In the genomic region with DNA sequence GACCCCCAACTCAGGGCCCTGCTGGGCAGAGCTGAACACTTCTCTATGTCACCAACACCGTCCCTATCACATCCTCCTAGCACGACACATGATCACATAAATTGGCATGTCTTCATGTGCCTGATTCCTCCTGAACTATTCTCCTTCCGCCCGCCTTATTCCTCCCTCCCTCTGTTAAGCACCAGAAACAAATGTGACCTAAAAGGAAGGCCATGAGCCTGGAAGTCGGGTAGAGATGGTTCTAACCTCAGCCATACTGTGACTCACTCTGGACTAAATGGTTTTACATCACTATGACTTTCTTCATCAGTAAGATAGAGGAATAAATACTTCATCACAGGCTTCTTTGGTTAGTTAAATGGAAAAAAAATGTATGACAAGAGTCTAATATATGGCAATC, we compare ENCODE assay signal across 15 cellular contexts.
"Had no signal": no experiment of that assay in that cellular context is flagged by ENCODE, and none has a peak within 500 bp of the region (broad histone marks: within the 10 kb centered on the region; RNA-seq: fewer than 3 reads in every experiment).

No MANE protein-coding gene starts in this region.

- DNase-seq: activated CD4-positive, alpha-beta memory T cell treated with anti-CD3 and anti-CD28 coated beads for 36 hours; activated CD4-positive, alpha-beta T cell treated with anti-CD3 and anti-CD28 coated beads for 36 hours; activated naive CD4-positive, alpha-beta T cell treated with anti-CD3 and anti-CD28 coated beads, Interleukin-2, amount 10 ng/mL, durations not matched to agents 7 days and 5 days; activated T-cell treated with anti-CD3 and anti-CD28 coated beads, Interleukin-2, amount 50 U/mL, for 24 hours; esophagus squamous epithelium; foreskin melanocyte; left colon; stimulated activated CD4-positive, alpha-beta T cell treated with anti-CD3 and anti-CD28 coated beads, Interleukin-15, amount 100 ng/mL, for 24 hours; stimulated activated CD4-positive, alpha-beta T cell treated with anti-CD3 and anti-CD28 coated beads, Interleukin-4, amount 100 ng/mL, for 1 hour; stimulated activated naive CD4-positive, alpha-beta T cell treated with Interleukin-2 at 50 U/mL for 16 hours; upper lobe of left lung had no signal

- H3K27ac Mint-ChIP-seq: activated CD4-positive, alpha-beta memory T cell treated with anti-CD3 and anti-CD28 coated beads for 36 hours; activated CD4-positive, alpha-beta T cell treated with anti-CD3 and anti-CD28 coated beads for 36 hours; activated naive CD4-positive, alpha-beta T cell treated with anti-CD3 and anti-CD28 coated beads, Interleukin-2, amount 10 ng/mL, durations not matched to agents 7 days and 5 days; activated T-cell treated with anti-CD3 and anti-CD28 coated beads, Interleukin-2, amount 50 U/mL, for 24 hours had no signal

- H3K4me3 Mint-ChIP-seq: activated CD4-positive, alpha-beta memory T cell treated with anti-CD3 and anti-CD28 coated beads for 36 hours; activated CD4-positive, alpha-beta T cell treated with anti-CD3 and anti-CD28 coated beads for 36 hours; activated naive CD4-positive, alpha-beta T cell treated with anti-CD3 and anti-CD28 coated beads, Interleukin-2, amount 10 ng/mL, durations not matched to agents 7 days and 5 days; activated T-cell treated with anti-CD3 and anti-CD28 coated beads, Interleukin-2, amount 50 U/mL, for 24 hours had no signal

- H3K36me3 Mint-ChIP-seq: activated CD4-positive, alpha-beta memory T cell treated with anti-CD3 and anti-CD28 coated beads for 36 hours; activated naive CD4-positive, alpha-beta T cell treated with anti-CD3 and anti-CD28 coated beads, Interleukin-2, amount 10 ng/mL, durations not matched to agents 7 days and 5 days had no signal

- H3K27me3 ChIP-seq: esophagus squamous epithelium, upper lobe of left lung had no signal

- H3K4me3 ChIP-seq: cardiac muscle cell, esophagus squamous epithelium, skin epidermis, upper lobe of left lung had no signal

- H3K9me3 ChIP-seq: esophagus squamous epithelium, upper lobe of left lung had no signal

- H3K4me1 ChIP-seq: esophagus squamous epithelium, upper lobe of left lung had no signal

- ATAC-seq: activated CD4-positive, alpha-beta T cell treated with anti-CD3 and anti-CD28 coated beads for 36 hours; left colon had no signal

- H3K36me3 ChIP-seq: cardiac muscle cell, esophagus squamous epithelium, upper lobe of left lung had no signal

- FAIRE-seq: colon had no signal

- H3K4me1 Mint-ChIP-seq: activated CD4-positive, alpha-beta T cell treated with anti-CD3 and anti-CD28 coated beads for 36 hours; activated naive CD4-positive, alpha-beta T cell treated with anti-CD3 and anti-CD28 coated beads, Interleukin-2, amount 10 ng/mL, durations not matched to agents 7 days and 5 days had no signal

- H3K9me3 Mint-ChIP-seq: activated CD4-positive, alpha-beta memory T cell treated with anti-CD3 and anti-CD28 coated beads for 36 hours; activated naive CD4-positive, alpha-beta T cell treated with anti-CD3 and anti-CD28 coated beads, Interleukin-2, amount 10 ng/mL, durations not matched to agents 7 days and 5 days; activated T-cell treated with anti-CD3 and anti-CD28 coated beads, Interleukin-2, amount 50 U/mL, for 24 hours had no signal

- H3K27ac ChIP-seq: cardiac muscle cell, esophagus squamous epithelium, upper lobe of left lung, VCaP had no signal
